In genomic region chr3:12962292-12962691, GRCh38 we compare ENCODE assay signal across 21 cellular contexts.
DNase-seq lines count a peak whose midpoint lies in the region; ATAC-seq and TF ChIP-seq lines count a peak whose summit lies in the region.
"Had no signal": no experiment of that assay in that cellular context is flagged by ENCODE, and none has a peak within 500 bp of the region (broad histone marks: within the 10 kb centered on the region; RNA-seq: fewer than 3 reads in every experiment).

No MANE protein-coding gene starts in this region.

- H3K4me1 Mint-ChIP-seq in activated CD4-positive, alpha-beta T cell treated with anti-CD3 and anti-CD28 coated beads for 36 hours, result peaks cover 94% of the 10 kb centered on the region
- H3K4me1 Mint-ChIP-seq in Caco-2 (ENCODE audit: low read depth, unreplicated experiment), result peaks cover 34% of the 10 kb centered on the region
- H3K4me1 Mint-ChIP-seq in chondrocyte (ENCODE audit: low read depth), result peaks cover 92% of the 10 kb centered on the region

- no peak for DNase-seq in activated CD4-positive, alpha-beta T cell treated with anti-CD3 and anti-CD28 coated beads for 36 hours
- no peak for DNase-seq in activated CD4-positive, alpha-beta T cell treated with anti-CD3 and anti-CD28 coated beads, Interleukin-2, amount 50 U/mL, for 48 hours
- DNase-seq in Caco-2 (no peak), chondrocyte (ENCODE audit: low spot score) (no peak), osteoblast (ENCODE audit: insufficient read length, low spot score, missing footprints) (peak; percentile 93), BE2C (no peak), NCI-H226 (no peak)
- DNase-seq: activated CD4-positive, alpha-beta T cell treated with anti-CD3 and anti-CD28 coated beads, Interleukin-2, amount 10 ng/mL, durations not matched to agents 7 days and 5 days; activated T-cell treated with anti-CD3 and anti-CD28 coated beads, Interleukin-2, amount 50 U/mL, for 4 hours; amniotic stem cell; DMS53; foreskin keratinocyte; H9; Karpas-422; naive B cell; Peyer's patch; spleen; trophoblast cell had no signal

- H3K4me3 Mint-ChIP-seq in activated CD4-positive, alpha-beta T cell treated with anti-CD3 and anti-CD28 coated beads for 36 hours, result no peak overlapping the region
- H3K4me3 Mint-ChIP-seq in Caco-2 (ENCODE audit: unreplicated experiment), result no peak overlapping the region
- no peak overlapping the region for H3K4me3 Mint-ChIP-seq in chondrocyte (ENCODE audit: unreplicated experiment)
- H3K4me3 Mint-ChIP-seq: activated CD4-positive, alpha-beta T cell treated with anti-CD3 and anti-CD28 coated beads, Interleukin-2, amount 10 ng/mL, durations not matched to agents 7 days and 5 days; activated T-cell treated with anti-CD3 and anti-CD28 coated beads, Interleukin-2, amount 50 U/mL, for 4 hours; CD14-positive monocyte; H9 had no signal

- H2AFZ ChIP-seq in osteoblast (ENCODE audit: low read length), result no peak overlapping the region

- H3K27ac Mint-ChIP-seq in activated CD4-positive, alpha-beta T cell treated with anti-CD3 and anti-CD28 coated beads for 36 hours, result peak overlapping the region; percentile 49
- H3K27ac Mint-ChIP-seq in Caco-2 (ENCODE audit: unreplicated experiment) (peak overlapping the region; percentile 28), chondrocyte (ENCODE audit: unreplicated experiment) (peak overlapping the region; percentile 71)

- POLR2A ChIA-PET in activated CD4-positive, alpha-beta T cell treated with anti-CD3 and anti-CD28 coated beads for 36 hours (lab: Charles Lee), result no interaction called here
- POLR2A ChIA-PET in Caco-2 (lab: Charles Lee), result no interaction called here

- H3K27me3 ChIP-seq in Caco-2 (replicated peaks; ENCODE audit: control insufficient read depth, insufficient read depth, low read length), result no peaks in the 10 kb centered on the region
- no peaks in the 10 kb centered on the region for H3K27me3 ChIP-seq in osteoblast (ENCODE audit: insufficient read depth, low read length)
- no peaks in the 10 kb centered on the region for H3K27me3 ChIP-seq in BE2C
- H3K27me3 ChIP-seq: foreskin keratinocyte, Peyer's patch, spleen had no signal

- ATAC-seq in activated CD4-positive, alpha-beta T cell treated with anti-CD3 and anti-CD28 coated beads for 36 hours, result no peak
- ATAC-seq in HG03571 (IDR thresholded peaks at IDR 0.05; ENCODE audit: unreplicated experiment), result no peak
- ATAC-seq: foreskin keratinocyte had no signal

- H3K36me3 ChIP-seq in Caco-2 (ENCODE audit: control insufficient read depth, insufficient read depth, low read length), result no peaks in the 10 kb centered on the region
- H3K36me3 ChIP-seq in osteoblast (ENCODE audit: insufficient read depth, low read length), result no peaks in the 10 kb centered on the region
- no peaks in the 10 kb centered on the region for H3K36me3 ChIP-seq in BE2C
- H3K36me3 ChIP-seq: Peyer's patch had no signal

- BruUV-seq in Caco-2 (replicated peaks; lab: Mats Ljungman, UMichigan), result no TSS peak

- H3K27ac ChIP-seq in osteoblast (ENCODE audit: low read depth, low read length), result peak overlapping the region; percentile 58
- H3K27ac ChIP-seq: foreskin keratinocyte, Peyer's patch had no signal

- H4K20me1 ChIP-seq in osteoblast (ENCODE audit: insufficient read depth, low read length), result peaks cover 84% of the 10 kb centered on the region

- H3K27me3 Mint-ChIP-seq in activated CD4-positive, alpha-beta T cell treated with anti-CD3 and anti-CD28 coated beads for 36 hours, result no peaks in the 10 kb centered on the region
- H3K27me3 Mint-ChIP-seq in Caco-2 (ENCODE audit: insufficient read depth, unreplicated experiment) (no peaks in the 10 kb centered on the region), chondrocyte (ENCODE audit: low read depth) (no peaks in the 10 kb centered on the region)
- H3K27me3 Mint-ChIP-seq: activated CD4-positive, alpha-beta T cell treated with anti-CD3 and anti-CD28 coated beads, Interleukin-2, amount 10 ng/mL, durations not matched to agents 7 days and 5 days; naive B cell had no signal

- peaks cover 16% of the 10 kb centered on the region for H3K36me3 Mint-ChIP-seq in activated CD4-positive, alpha-beta T cell treated with anti-CD3 and anti-CD28 coated beads for 36 hours (ENCODE audit: low read depth)
- H3K36me3 Mint-ChIP-seq in Caco-2 (ENCODE audit: insufficient read depth, unreplicated experiment) (peaks cover 12% of the 10 kb centered on the region), chondrocyte (ENCODE audit: low read depth) (no peaks in the 10 kb centered on the region)
- H3K36me3 Mint-ChIP-seq: naive B cell had no signal

- CTCF ChIA-PET in activated CD4-positive, alpha-beta T cell treated with anti-CD3 and anti-CD28 coated beads for 36 hours (lab: Charles Lee), result interaction anchor here (0.6 to 1.5 kb wide), 2 partner anchors 19 to 53 kb away, joined by 3 to 4 read pairs; no protein-coding TSS in a partner anchor
- CTCF ChIA-PET in Caco-2 (lab: Charles Lee), result no interaction called here

- H3K9me3 ChIP-seq in Caco-2 (no peaks in the 10 kb centered on the region), osteoblast (ENCODE audit: low read depth, low read length) (no peaks in the 10 kb centered on the region), BE2C (no peaks in the 10 kb centered on the region)
- H3K9me3 ChIP-seq: Peyer's patch, spleen had no signal

- peaks cover 94% of the 10 kb centered on the region for H3K79me2 ChIP-seq in osteoblast (ENCODE audit: insufficient read depth, low read length)

- TF ChIP-seq CTCF in Caco-2 (IDR thresholded peaks at IDR 0.05; ENCODE audit: insufficient read depth in 1 of 2, low read depth in 1 of 2, low read length in 1 of 2, severe bottlenecking in 1 of 2, unreplicated experiment in 1 of 2) (no peak), chondrocyte (IDR thresholded peaks at IDR 0.05) (no peak), osteoblast (IDR thresholded peaks at IDR 0.05; ENCODE audit: extremely low read depth, low read depth, low read length) (no peak), BE2C (IDR thresholded peaks at IDR 0.05; ENCODE audit: low read depth, low read length) (no peak)

- intact Hi-C loops in activated CD4-positive, alpha-beta T cell treated with anti-CD3 and anti-CD28 coated beads for 36 hours (cut with DNase I, micrococcal nuclease), result loop anchor here in 1 of 2 experiments (10.0 kb wide), 1 partner anchor 407 kb away; the partner anchor contains the start of gene MKRN2
- intact Hi-C loops in Caco-2 (cut with micrococcal nuclease; ENCODE audit: unreplicated experiment), result no loop called here

- no peaks in the 10 kb centered on the region for H3K9me3 Mint-ChIP-seq in activated CD4-positive, alpha-beta T cell treated with anti-CD3 and anti-CD28 coated beads for 36 hours (ENCODE audit: low read depth)
- H3K9me3 Mint-ChIP-seq in Caco-2 (ENCODE audit: unreplicated experiment), result no peaks in the 10 kb centered on the region
- H3K9me3 Mint-ChIP-seq in chondrocyte (ENCODE audit: low read depth), result no peaks in the 10 kb centered on the region
- H3K9me3 Mint-ChIP-seq: activated CD4-positive, alpha-beta T cell treated with anti-CD3 and anti-CD28 coated beads, Interleukin-2, amount 10 ng/mL, durations not matched to agents 7 days and 5 days; activated T-cell treated with anti-CD3 and anti-CD28 coated beads, Interleukin-2, amount 50 U/mL, for 4 hours; H9; naive B cell had no signal

- peaks cover 37% of the 10 kb centered on the region for H3K4me1 ChIP-seq in Caco-2
- peaks cover 19% of the 10 kb centered on the region for H3K4me1 ChIP-seq in osteoblast (ENCODE audit: insufficient read depth, low read length)
- no peaks in the 10 kb centered on the region; the same call in 1 of the 2 replicates for H3K4me1 ChIP-seq in BE2C
- H3K4me1 ChIP-seq: foreskin keratinocyte had no signal

- H3K4me3 ChIP-seq in Caco-2 (ENCODE audit: low read depth, low read length) (no peak overlapping the region), osteoblast (ENCODE audit: insufficient read depth, low read length) (no peak overlapping the region), BE2C (ENCODE audit: low read depth, low read length) (no peak overlapping the region)
- H3K4me3 ChIP-seq: lung, Peyer's patch, spleen had no signal

- no peak overlapping the region for H3K4me2 ChIP-seq in osteoblast (ENCODE audit: insufficient read depth, low read length)
